In genomic region chr17:78779848-78780247, GRCh38 we compare ENCODE assay signal across 8 cellular contexts. TPM values are rescaled to one million over a fixed set of nuclear protein-coding genes. Genes with fewer than 3 reads are reported as not detected.
DNase-seq lines count a peak whose midpoint lies in the region; ATAC-seq and TF ChIP-seq lines count a peak whose summit lies in the region.

No MANE protein-coding gene starts in this region.

- H3K4me1 ChIP-seq in fibroblast of lung (ENCODE audit: control insufficient read depth, extremely low read depth, insufficient read depth, low read length) (no peaks in the 10 kb centered on the region), thoracic aorta (ENCODE audit: control insufficient read depth in 1 of 2, low read depth in 2 of 2) (peaks cover 0 to 2% of the 10 kb centered on the region in 2 donors)

- peak overlapping the region; percentile 79 for H3K4me3 Mint-ChIP-seq in activated CD8-positive, alpha-beta memory T cell treated with anti-CD3 and anti-CD28 coated beads, Interleukin-2, amount 10 ng/mL, durations not matched to agents 7 days and 5 days
- H3K4me3 Mint-ChIP-seq in activated CD4-positive, alpha-beta memory T cell treated with anti-CD3 and anti-CD28 coated beads for 36 hours: peak overlapping the region; percentile 90

- peaks cover 56% of the 10 kb centered on the region for H3K4me1 Mint-ChIP-seq in activated CD8-positive, alpha-beta memory T cell treated with anti-CD3 and anti-CD28 coated beads, Interleukin-2, amount 10 ng/mL, durations not matched to agents 7 days and 5 days
- H3K4me1 Mint-ChIP-seq in activated CD4-positive, alpha-beta memory T cell treated with anti-CD3 and anti-CD28 coated beads for 36 hours (ENCODE audit: low read depth): peaks cover 45% of the 10 kb centered on the region

- H3K9me3 Mint-ChIP-seq in activated CD8-positive, alpha-beta memory T cell treated with anti-CD3 and anti-CD28 coated beads, Interleukin-2, amount 10 ng/mL, durations not matched to agents 7 days and 5 days (ENCODE audit: low read depth): no peaks in the 10 kb centered on the region
- no peaks in the 10 kb centered on the region for H3K9me3 Mint-ChIP-seq in activated CD4-positive, alpha-beta memory T cell treated with anti-CD3 and anti-CD28 coated beads for 36 hours

- H2AFZ ChIP-seq in fibroblast of lung (ENCODE audit: low read length): no peak overlapping the region

- ATAC-seq in activated CD8-positive, alpha-beta memory T cell treated with anti-CD3 and anti-CD28 coated beads, Interleukin-2, amount 10 ng/mL, durations not matched to agents 7 days and 5 days: peak; percentile 28
- ATAC-seq in thoracic aorta (ENCODE audit: insufficient number of reproducible peaks, low FRiP score, low read depth) (no peak), GM21360 (IDR thresholded peaks at IDR 0.05; ENCODE audit: unreplicated experiment) (no peak), GM21529 (IDR thresholded peaks at IDR 0.05; ENCODE audit: unreplicated experiment) (no peak)

- CTCF ChIA-PET in activated CD8-positive, alpha-beta memory T cell treated with anti-CD3 and anti-CD28 coated beads, Interleukin-2, amount 10 ng/mL, durations not matched to agents 7 days and 5 days (lab: Charles Lee): interaction anchor here (0.7 to 1.9 kb wide), 9 partner anchors 10 to 72 kb away, joined by 3 to 6 read pairs (median 4); no protein-coding TSS in a partner anchor
- CTCF ChIA-PET in activated CD4-positive, alpha-beta memory T cell treated with anti-CD3 and anti-CD28 coated beads for 36 hours (lab: Charles Lee): interaction anchor here (0.6 to 1.7 kb wide), 4 partner anchors 19 to 33 kb away, joined by 3 to 6 read pairs (median 4); no protein-coding TSS in a partner anchor

- peak; percentile 83 for DNase-seq in activated CD8-positive, alpha-beta memory T cell treated with anti-CD3 and anti-CD28 coated beads, Interleukin-2, amount 10 ng/mL, durations not matched to agents 7 days and 5 days
- no peak for DNase-seq in activated CD8-positive, alpha-beta memory T cell treated with anti-CD3 and anti-CD28 coated beads, Interleukin-2, amount 50 U/mL, for 48 hours
- peak; percentile 79 for DNase-seq in activated CD4-positive, alpha-beta memory T cell treated with anti-CD3 and anti-CD28 coated beads for 36 hours
- DNase-seq in fibroblast of lung (ENCODE audit: low read depth in 2 of 2) (no peak), thoracic aorta (ENCODE audit: low spot score) (no peak), HK-2 (ENCODE audit: unreplicated experiment) (no peak)

- H3K36me3 Mint-ChIP-seq in activated CD8-positive, alpha-beta memory T cell treated with anti-CD3 and anti-CD28 coated beads, Interleukin-2, amount 10 ng/mL, durations not matched to agents 7 days and 5 days: peaks cover 12% of the 10 kb centered on the region
- peaks cover 29% of the 10 kb centered on the region for H3K36me3 Mint-ChIP-seq in activated CD4-positive, alpha-beta memory T cell treated with anti-CD3 and anti-CD28 coated beads for 36 hours

- peak overlapping the region; percentile 11 for H3K4me2 ChIP-seq in fibroblast of lung (ENCODE audit: extremely low read depth, insufficient read depth, low read length)

- no peaks in the 10 kb centered on the region for H3K36me3 ChIP-seq in fibroblast of lung (ENCODE audit: control insufficient read depth, insufficient read depth, low read length)
- H3K36me3 ChIP-seq in thoracic aorta: no peaks in the 10 kb centered on the region

- no peaks in the 10 kb centered on the region for H3K27me3 Mint-ChIP-seq in activated CD8-positive, alpha-beta memory T cell treated with anti-CD3 and anti-CD28 coated beads, Interleukin-2, amount 10 ng/mL, durations not matched to agents 7 days and 5 days
- no peaks in the 10 kb centered on the region for H3K27me3 Mint-ChIP-seq in activated CD4-positive, alpha-beta memory T cell treated with anti-CD3 and anti-CD28 coated beads for 36 hours

- H3K27me3 ChIP-seq in fibroblast of lung (ENCODE audit: control insufficient read depth, insufficient read depth, low read length): no peaks in the 10 kb centered on the region
- H3K27me3 ChIP-seq in thoracic aorta (replicated peaks; ENCODE audit: insufficient read depth): no peaks in the 10 kb centered on the region

- H3K9me3 ChIP-seq in fibroblast of lung (ENCODE audit: control insufficient read depth, insufficient read depth, low read depth, low read length) (no peaks in the 10 kb centered on the region), thoracic aorta (no peaks in the 10 kb centered on the region)

- no peak overlapping the region for H3K9ac ChIP-seq in fibroblast of lung (ENCODE audit: insufficient read depth, low read length)

- POLR2A ChIA-PET in activated CD4-positive, alpha-beta memory T cell treated with anti-CD3 and anti-CD28 coated beads for 36 hours (lab: Charles Lee): interaction anchor here (0.5 to 18.3 kb wide), 14 partner anchors 8 to 1058 kb away, joined by 3 to 481 read pairs (median 5); no protein-coding TSS in a partner anchor

- H3K4me3 ChIP-seq in fibroblast of lung (replicated peaks in 1 of 4; ENCODE audit: control extremely low read depth in 1 of 4, insufficient read depth in 1 of 4, low read depth in 3 of 4, low read length in 4 of 4) (no peak overlapping the region), thoracic aorta (peak overlapping the region; percentile 97)

- no peaks in the 10 kb centered on the region for H4K20me1 ChIP-seq in fibroblast of lung (ENCODE audit: control insufficient read depth, extremely low read depth, insufficient read depth, low read length)

- peak overlapping the region; percentile 98 for H3K27ac Mint-ChIP-seq in activated CD8-positive, alpha-beta memory T cell treated with anti-CD3 and anti-CD28 coated beads, Interleukin-2, amount 10 ng/mL, durations not matched to agents 7 days and 5 days
- peak overlapping the region; percentile 98 for H3K27ac Mint-ChIP-seq in activated CD4-positive, alpha-beta memory T cell treated with anti-CD3 and anti-CD28 coated beads for 36 hours

- no peak for TF ChIP-seq CTCF in fibroblast of lung (conservative IDR thresholded peaks at IDR 0.05 in 1 of 2, IDR thresholded peaks at IDR 0.05 in 1 of 2; ENCODE audit: low read depth in 1 of 2, low read length in 2 of 2)
- TF ChIP-seq CTCF in thoracic aorta (IDR thresholded peaks at IDR 0.05): no peak

- H3K79me2 ChIP-seq in fibroblast of lung (ENCODE audit: control insufficient read depth, insufficient read depth, low read length): peaks cover 21% of the 10 kb centered on the region

- intact Hi-C loops in activated CD4-positive, alpha-beta memory T cell treated with anti-CD3 and anti-CD28 coated beads for 36 hours (cut with micrococcal nuclease): loop anchor here (1.0 to 5.0 kb wide), 2 partner anchors 32 to 43 kb away; no protein-coding TSS in a partner anchor

- H3K27ac ChIP-seq in fibroblast of lung (ENCODE audit: insufficient read depth, low read length): no peak overlapping the region
- peak overlapping the region in 1 of 2 donors; percentile 47 for H3K27ac ChIP-seq in thoracic aorta

RNA-seq across cellular contexts. Expression of gene CYTH1, which starts 2.2 kb away (rescaled TPM):
- 100 to 1,000 TPM; 151 to 156 TPM for total RNA-seq in activated CD8-positive, alpha-beta memory T cell treated with anti-CD3 and anti-CD28 coated beads, Interleukin-2, amount 10 ng/mL, durations not matched to agents 7 days and 5 days
- total RNA-seq in activated CD4-positive, alpha-beta memory T cell treated with anti-CD3 and anti-CD28 coated beads for 36 hours: 100 to 1,000 TPM; 184 to 204 TPM
- total RNA-seq in fibroblast of lung: 6.7 and 9.9 TPM in 2 replicates
- 8.9 and 11.3 TPM in 2 replicates for polyA plus RNA-seq in fibroblast of lung
- polyA plus RNA-seq in fibroblast of lung (2012): 6.3 and 9.7 TPM in 2 replicates
- 5.5 and 18.6 TPM in 2 replicates for polyA minus RNA-seq in fibroblast of lung (ENCODE audit: low replicate concordance)
- total RNA-seq in thoracic aorta: 10 to 100 TPM; 79.2 to 79.4 TPM

Comparison
In these comparisons a context has a peak if more than half of its experiments do, and no peak if none do; other contexts are left out.
1. DNase-seq: peak in activated CD8-positive, alpha-beta memory T cell treated with anti-CD3 and anti-CD28 coated beads, Interleukin-2, amount 10 ng/mL, durations not matched to agents 7 days and 5 days (single experiment) and activated CD4-positive, alpha-beta memory T cell treated with anti-CD3 and anti-CD28 coated beads for 36 hours (single experiment); none in activated CD8-positive, alpha-beta memory T cell treated with anti-CD3 and anti-CD28 coated beads, Interleukin-2, amount 50 U/mL, for 48 hours (single experiment), fibroblast of lung (0 of 2), thoracic aorta (single experiment) and HK-2 (single experiment).